13 cellular contexts compared by ENCODE assay signal in genomic region chr9:124758061-124758460, GRCh38. TPM values are rescaled to one million over a fixed set of nuclear protein-coding genes. Genes with fewer than 3 reads are reported as not detected.
DNase-seq lines count a peak whose midpoint lies in the region; TF ChIP-seq lines count a peak whose summit lies in the region.
"Had no signal": no experiment of that assay in that cellular context is flagged by ENCODE, and none has a peak within 500 bp of the region (broad histone marks: within the 10 kb centered on the region; RNA-seq: fewer than 3 reads in every experiment).

No MANE protein-coding gene starts in this region.

- H3K14ac ChIP-seq in H9 (ENCODE audit: insufficient read depth, low read length) = no peak overlapping the region

- peaks cover 3% of the 10 kb centered on the region for H3K23me2 ChIP-seq in H9 (ENCODE audit: insufficient read length, low read depth, low read length, poor library complexity, severe bottlenecking)

- no CpG with 5 or more reads among the region's 3 CpGs for WGBS in H9 (ENCODE audit: extremely low coverage, insufficient read length, low lambda C conversion rate)

- no peak overlapping the region for H4K5ac ChIP-seq in H9 (ENCODE audit: insufficient read length, low read depth, low read length)

- no peak overlapping the region for H3T11ph ChIP-seq in H9 (ENCODE audit: low read length)

- no peak overlapping the region for H2BK5ac ChIP-seq in H9 (ENCODE audit: insufficient read length, low read length)

- H2AFZ ChIP-seq in H9 (ENCODE audit: low read length) (no peak overlapping the region), OCI-LY3 (ENCODE audit: low read depth, low read length) (no peak overlapping the region), neural progenitor cell (replicated peaks) (no peak overlapping the region)

- peak overlapping the region; percentile 93 for H3K27ac ChIP-seq in H9 (ENCODE audit: insufficient read length, low read depth, low read length)
- H3K27ac ChIP-seq in OCI-LY3 (ENCODE audit: low read length) = no peak overlapping the region
- H3K27ac ChIP-seq in neural progenitor cell = peak overlapping the region; percentile 96

- peaks cover 11% of the 10 kb centered on the region for H3K4me1 ChIP-seq in H9 (ENCODE audit: insufficient read depth, low read length)
- peaks cover 23% of the 10 kb centered on the region for H3K4me1 ChIP-seq in OCI-LY3 (ENCODE audit: low read length)
- peaks cover 99% of the 10 kb centered on the region for H3K4me1 ChIP-seq in neural progenitor cell

- H3K9ac ChIP-seq in H9 (ENCODE audit: extremely low read depth, insufficient read length, low read length) (peak overlapping the region; percentile 58), OCI-LY3 (ENCODE audit: low read length) (no peak overlapping the region), neural progenitor cell (no peak overlapping the region)

- H2AK5ac ChIP-seq in H9 (ENCODE audit: insufficient read length, low read length) = no peak overlapping the region

- no peak overlapping the region for H2BK20ac ChIP-seq in H9 (ENCODE audit: low read depth, low read length, poor library complexity, severe bottlenecking)

- H3K9me3 Mint-ChIP-seq in H9 = no peaks in the 10 kb centered on the region
- no peaks in the 10 kb centered on the region for H3K9me3 Mint-ChIP-seq in neural progenitor cell
- H3K9me3 Mint-ChIP-seq in HFFc6 = no peaks in the 10 kb centered on the region
- H3K9me3 Mint-ChIP-seq: CD8-positive, alpha-beta memory T cell; natural killer cell had no signal

- H3K4me1 Mint-ChIP-seq in H9 = peaks cover 90 to 93% of the 10 kb centered on the region in 2 experiments
- peaks cover 87% of the 10 kb centered on the region for H3K4me1 Mint-ChIP-seq in neural progenitor cell
- peaks cover 37% of the 10 kb centered on the region for H3K4me1 Mint-ChIP-seq in HFFc6 (ENCODE audit: low read depth)
- H3K4me1 Mint-ChIP-seq: CD8-positive, alpha-beta memory T cell; natural killer cell had no signal

- no peak overlapping the region for H2BK15ac ChIP-seq in H9 (ENCODE audit: low read depth, low read length)

- no peak overlapping the region for H3K56ac ChIP-seq in H9 (ENCODE audit: insufficient read length, low read depth, low read length)

- H3K36me3 ChIP-seq in OCI-LY3 (replicated peaks; ENCODE audit: low read depth, low read length) = no peaks in the 10 kb centered on the region
- H3K36me3 ChIP-seq in neural progenitor cell = no peaks in the 10 kb centered on the region

- TF ChIP-seq CTCF in H9 (conservative IDR thresholded peaks at IDR 0.05) = no peak
- no peak for TF ChIP-seq CTCF in OCI-LY3 (IDR thresholded peaks at IDR 0.05; ENCODE audit: low read depth, low read length)
- no peak for TF ChIP-seq CTCF in neural progenitor cell (IDR thresholded peaks at IDR 0.05)
- no peak for TF ChIP-seq CTCF in HFFc6 (IDR thresholded peaks at IDR 0.05)

- H3K79me2 ChIP-seq in H9 (ENCODE audit: insufficient read depth, low read length) = peaks cover 15% of the 10 kb centered on the region; the same call in 1 of the 2 replicates
- peaks cover 94% of the 10 kb centered on the region for H3K79me2 ChIP-seq in OCI-LY3 (ENCODE audit: low read length)
- peaks cover 100% of the 10 kb centered on the region for H3K79me2 ChIP-seq in neural progenitor cell (ENCODE audit: low read depth)

- H3K36me3 Mint-ChIP-seq in H9 (ENCODE audit: insufficient read depth in 1 of 3, low read depth in 3 of 3) = no peaks in the 10 kb centered on the region
- H3K36me3 Mint-ChIP-seq in neural progenitor cell = no peaks in the 10 kb centered on the region
- H3K36me3 Mint-ChIP-seq in HFFc6 (ENCODE audit: low read depth) = no peaks in the 10 kb centered on the region
- H3K36me3 Mint-ChIP-seq: CD8-positive, alpha-beta memory T cell; natural killer cell had no signal

- H3K27me3 ChIP-seq in H9 (ENCODE audit: insufficient read depth, low read length) = no peaks in the 10 kb centered on the region
- H3K27me3 ChIP-seq in OCI-LY3 (ENCODE audit: low read depth, low read length) = 0 out of 2 replicates have a peak, but pooled peaks cover 3% of the 10 kb centered on the region
- H3K27me3 ChIP-seq in neural progenitor cell = no peaks in the 10 kb centered on the region

- no peak overlapping the region for H4K91ac ChIP-seq in H9 (ENCODE audit: insufficient read length, low read depth, low read length)

- H4K20me1 ChIP-seq in H9 (ENCODE audit: control insufficient read depth, insufficient read depth, insufficient read length) (no peaks in the 10 kb centered on the region), OCI-LY3 (ENCODE audit: insufficient read depth, low read length) (peaks cover 91% of the 10 kb centered on the region), neural progenitor cell (ENCODE audit: low read depth) (peaks cover 97% of the 10 kb centered on the region)

- no peaks in the 10 kb centered on the region for H3K9me3 ChIP-seq in H9 (ENCODE audit: control insufficient read depth, low read depth, low read length)
- no peaks in the 10 kb centered on the region for H3K9me3 ChIP-seq in OCI-LY3 (ENCODE audit: insufficient read depth, low read length)
- H3K9me3 ChIP-seq in neural progenitor cell (ENCODE audit: low read depth) = no peaks in the 10 kb centered on the region

- H3K4ac ChIP-seq in H9 (ENCODE audit: low read depth, low read length) = no peak overlapping the region

- H3K4me3 ChIP-seq in OCI-LY3 (ENCODE audit: low read length) (peak overlapping the region; percentile 43), neural progenitor cell (peak overlapping the region; percentile 44)

- H4K8ac ChIP-seq in H9 (replicated peaks; ENCODE audit: insufficient read length, low read depth, low read length) = no peak overlapping the region

- H3K27me3 Mint-ChIP-seq in H9 (ENCODE audit: low read depth) = no peaks in the 10 kb centered on the region
- H3K27me3 Mint-ChIP-seq in neural progenitor cell (ENCODE audit: insufficient read depth, low read depth) = no peaks in the 10 kb centered on the region
- H3K27me3 Mint-ChIP-seq in HFFc6 (ENCODE audit: insufficient read depth) = peaks cover 27% of the 10 kb centered on the region

- peaks cover 74% of the 10 kb centered on the region for H3F3A ChIP-seq in neural progenitor cell (ENCODE audit: low read depth)

- H2BK120ac ChIP-seq in H9 (ENCODE audit: low read depth, low read length, poor library complexity, severe bottlenecking) = no peak overlapping the region

- H3K18ac ChIP-seq in H9 (ENCODE audit: insufficient read length, low read depth, low read length) = no peak overlapping the region

- H3K4me3 Mint-ChIP-seq in H9 (peak overlapping the region; percentile 54 to 75), neural progenitor cell (peak overlapping the region; percentile 80), HFFc6 (no peak overlapping the region)
- H3K4me3 Mint-ChIP-seq: CD8-positive, alpha-beta memory T cell; natural killer cell had no signal

- DNase-seq in H9 = no peak
- peak; percentile 30 for DNase-seq in globus pallidus (ENCODE audit: low spot score)
- DNase-seq in neural progenitor cell (ENCODE audit: low spot score) = no peak
- DNase-seq in NCI-H128 (lab: John Stamatoyannopoulos, UW; ENCODE audit: unreplicated experiment) = no peak
- no peak for DNase-seq in amniotic stem cell (lab: John Stamatoyannopoulos, UW)
- DNase-seq in HFFc6 = no peak
- no peak for DNase-seq in NCI-H2029 treated with DMSO at 0.1 percent for 48 hours (lab: John Stamatoyannopoulos, UW)
- DNase-seq: CD8-positive, alpha-beta memory T cell; natural killer cell; NCI-H524 treated with DMSO at 0.1 percent for 48 hours; stimulated activated CD8-positive, alpha-beta memory T cell treated with anti-CD3 and anti-CD28 coated beads, Interleukin-4, amount 100 ng/mL, for 48 hours; T-helper 2 cell had no signal

- peak overlapping the region; percentile 80 to 99 (median 98) for H3K27ac Mint-ChIP-seq in H9
- peak overlapping the region; percentile 95 for H3K27ac Mint-ChIP-seq in neural progenitor cell
- no peak overlapping the region for H3K27ac Mint-ChIP-seq in HFFc6
- H3K27ac Mint-ChIP-seq: CD8-positive, alpha-beta memory T cell; natural killer cell had no signal

- no peak overlapping the region for H3K23ac ChIP-seq in H9 (ENCODE audit: insufficient read length, low read depth, low read length)

- H3K4me2 ChIP-seq in H9 (ENCODE audit: insufficient read depth, insufficient read length, low read length) = peak overlapping the region; percentile 77
- H3K4me2 ChIP-seq in OCI-LY3 (ENCODE audit: low read length) = peak overlapping the region; percentile 65
- peak overlapping the region; percentile 79 for H3K4me2 ChIP-seq in neural progenitor cell

- no peak overlapping the region for H2BK12ac ChIP-seq in H9 (ENCODE audit: insufficient read length, low read depth, low read length)

- H3K79me1 ChIP-seq in H9 (ENCODE audit: insufficient read depth, low read depth, low read length, poor library complexity, severe bottlenecking) = peaks cover 3% of the 10 kb centered on the region

RNA-seq across cellular contexts. Expression of gene NR6A1, which starts 13.1 kb away (rescaled TPM):
- total RNA-seq in H9 (2021) = 98.9 and 99.3 TPM in 2 replicates
- 302 and 313 TPM in 2 replicates for total RNA-seq in neural progenitor cell (ENCODE audit: low replicate concordance)
- under 1 TPM; 0.05 to 0.26 (median 0.13) TPM for total RNA-seq in HFFc6 (2021; fragmentation: NEBNext Ultra II Directional; extraction: Animal tissue kit (Norgen Biotek cat#: 25700))

RNA-seq across cellular contexts. Expression of gene OLFML2A, which starts 18.9 kb away (rescaled TPM):
- total RNA-seq in H9 (2021) = 5.8 and 6.0 TPM in 2 replicates
- total RNA-seq in neural progenitor cell (ENCODE audit: low replicate concordance) = 3.1 and 9.0 TPM in 2 replicates
- under 1 TPM; 0.30 to 0.88 (median 0.36) TPM for total RNA-seq in HFFc6 (2021; fragmentation: NEBNext Ultra II Directional; extraction: Animal tissue kit (Norgen Biotek cat#: 25700))
- total RNA-seq: CD8-positive, alpha-beta memory T cell; natural killer cell had no signal

Comparison
In these comparisons a context has a peak if more than half of its experiments do, and no peak if none do; other contexts are left out.
1. RNA of gene NR6A1, which starts 13.1 kb away (total RNA-seq): 302 to 313 TPM in neural progenitor cell and 98.9 to 99.3 TPM in H9; 0.05 to 0.26 TPM in HFFc6; every median in the first group is over 10 times any median in the second.
2. Peak in every context shown above with its lines, with median percentiles within 50 percentile points of each other: H3K4me2 ChIP-seq.